8 cellular contexts compared by ENCODE assay signal in genomic region chr1:243851129-243851756, GRCh38. TPM values are rescaled to one million over a fixed set of nuclear protein-coding genes. Genes with fewer than 3 reads are reported as not detected.
DNase-seq lines count a peak whose midpoint lies in the region; TF ChIP-seq lines count a peak whose summit lies in the region.

No MANE protein-coding gene starts in this region.

- H3K4me3 ChIP-seq in OCI-LY1 (ENCODE audit: low read depth, low read length, poor library complexity, severe bottlenecking) (peak overlapping the region; percentile 66), endocrine pancreas (ENCODE audit: control insufficient read depth, insufficient read depth, low read length) (peak overlapping the region; percentile 94), neural cell (ENCODE audit: low read length) (peak overlapping the region; percentile 78)

- H3K27ac ChIP-seq in OCI-LY1 (ENCODE audit: low read depth, low read length, poor library complexity, severe bottlenecking) = no peak overlapping the region
- H3K27ac ChIP-seq in neural cell (ENCODE audit: low read length) = peak overlapping the region; percentile 72

- H3K4me3 Mint-ChIP-seq in activated T-cell treated with anti-CD3 and anti-CD28 coated beads, Interleukin-2, amount 50 U/mL, for 24 hours = peak overlapping the region; percentile 84

- H3K4me2 ChIP-seq in OCI-LY1 (ENCODE audit: low read length) = peak overlapping the region; percentile 74
- peak overlapping the region; percentile 95 for H3K4me2 ChIP-seq in neural cell (ENCODE audit: low read length)

- TF ChIP-seq EP300 in neural cell (conservative IDR thresholded peaks at IDR 0.05; ENCODE audit: poor library complexity, severe bottlenecking) = no peak

- H3K9me3 Mint-ChIP-seq in activated T-cell treated with anti-CD3 and anti-CD28 coated beads, Interleukin-2, amount 50 U/mL, for 24 hours = no peaks in the 10 kb centered on the region

- peaks cover 3% of the 10 kb centered on the region for H3K27me3 Mint-ChIP-seq in activated T-cell treated with anti-CD3 and anti-CD28 coated beads, Interleukin-2, amount 50 U/mL, for 24 hours

- no peak for TF ChIP-seq RAD21 in neural cell (conservative IDR thresholded peaks at IDR 0.05)

- H3K27me3 ChIP-seq in OCI-LY1 (ENCODE audit: insufficient read depth, low read length) (no peaks in the 10 kb centered on the region), endocrine pancreas (ENCODE audit: control insufficient read depth, insufficient read depth, low read length) (no peaks in the 10 kb centered on the region), neural cell (ENCODE audit: insufficient read depth, low read depth, low read length) (no peaks in the 10 kb centered on the region)

- no peak for TF ChIP-seq CTCF in OCI-LY1 (IDR thresholded peaks at IDR 0.05; ENCODE audit: low read length)
- no peak for TF ChIP-seq CTCF in neural cell (IDR thresholded peaks at IDR 0.05; ENCODE audit: poor library complexity, severe bottlenecking)

- H3K9ac ChIP-seq in OCI-LY1 (ENCODE audit: low read length) = peak overlapping the region; percentile 39; the same call in 1 of the 2 replicates
- H3K9ac ChIP-seq in endocrine pancreas (ENCODE audit: control insufficient read depth, insufficient read depth, low read length) = peak overlapping the region; percentile 83
- H3K9ac ChIP-seq in neural cell (ENCODE audit: low read length) = peak overlapping the region; percentile 75

- H3K36me3 ChIP-seq in OCI-LY1 (ENCODE audit: insufficient read depth, low read length) (no peaks in the 10 kb centered on the region), endocrine pancreas (ENCODE audit: control insufficient read depth, insufficient read depth, low read length) (no peaks in the 10 kb centered on the region), neural cell (ENCODE audit: insufficient read depth, low read length) (no peaks in the 10 kb centered on the region)

- H3K36me3 Mint-ChIP-seq in activated T-cell treated with anti-CD3 and anti-CD28 coated beads, Interleukin-2, amount 50 U/mL, for 24 hours (ENCODE audit: low read depth) = peaks cover 4% of the 10 kb centered on the region

- H3K4me1 ChIP-seq in OCI-LY1 (ENCODE audit: insufficient read depth, low read length, severe bottlenecking) (peaks cover 16% of the 10 kb centered on the region), endocrine pancreas (ENCODE audit: control insufficient read depth, insufficient read depth, low read length) (peaks cover 17% of the 10 kb centered on the region)

- H3K79me2 ChIP-seq in OCI-LY1 (ENCODE audit: insufficient read depth, low read length) (no peaks in the 10 kb centered on the region), neural cell (replicated peaks; ENCODE audit: insufficient read depth, low read length) (peaks cover 20% of the 10 kb centered on the region)

- H3K9me2 ChIP-seq in OCI-LY1 (ENCODE audit: low read depth, low read length) (no peaks in the 10 kb centered on the region), neural cell (ENCODE audit: insufficient read depth, low read length) (no peaks in the 10 kb centered on the region)

- no peaks in the 10 kb centered on the region for H3K9me3 ChIP-seq in OCI-LY1 (ENCODE audit: low read length)
- H3K9me3 ChIP-seq in endocrine pancreas (ENCODE audit: control insufficient read depth, low read length) = no peaks in the 10 kb centered on the region
- H3K9me3 ChIP-seq in neural cell (ENCODE audit: low read length) = no peaks in the 10 kb centered on the region

- no peak overlapping the region for H2AFZ ChIP-seq in OCI-LY1 (ENCODE audit: low read length)
- peak overlapping the region; percentile 71 for H2AFZ ChIP-seq in neural cell (ENCODE audit: low read depth, low read length)

- H3F3A ChIP-seq in OCI-LY1 (ENCODE audit: insufficient read depth, low read length) = no peaks in the 10 kb centered on the region
- no peaks in the 10 kb centered on the region for H3F3A ChIP-seq in neural cell (ENCODE audit: insufficient read depth, low read length, poor library complexity, severe bottlenecking)

- peak overlapping the region; percentile 94 for H3K27ac Mint-ChIP-seq in activated T-cell treated with anti-CD3 and anti-CD28 coated beads, Interleukin-2, amount 50 U/mL, for 24 hours

- H3K4me1 Mint-ChIP-seq in activated T-cell treated with anti-CD3 and anti-CD28 coated beads, Interleukin-2, amount 50 U/mL, for 24 hours (ENCODE audit: low read depth) = peaks cover 45% of the 10 kb centered on the region

- H4K20me1 ChIP-seq in OCI-LY1 (ENCODE audit: insufficient read depth, low read length) = no peaks in the 10 kb centered on the region
- H4K20me1 ChIP-seq in neural cell (ENCODE audit: insufficient read depth) = no peaks in the 10 kb centered on the region

- DNase-seq in activated T-cell treated with anti-CD3 and anti-CD28 coated beads, Interleukin-2, amount 50 U/mL, for 24 hours = no peak
- DNase-seq in activated T-cell treated with anti-CD3 and anti-CD28 coated beads for 4 hours = no peak
- no peak for DNase-seq in NCI-H1048 (lab: John Stamatoyannopoulos, UW)
- no peak for DNase-seq in stimulated activated CD4-positive, alpha-beta T cell treated with anti-CD3 and anti-CD28 coated beads, Interleukin-4, amount 100 ng/mL, for 24 hours
- DNase-seq in AG08395 (ENCODE audit: low spot score) = no peak

TF ChIP-seq in neural cell, 6 proteins besides CTCF, POLR2A, EP300 and RAD21:
- TF ChIP-seq MXI1 (conservative IDR thresholded peaks at IDR 0.05; ENCODE audit: poor library complexity, severe bottlenecking) (peak; percentile 69), SMC3 (conservative IDR thresholded peaks at IDR 0.05; ENCODE audit: poor library complexity) (no peak), EZH2 (IDR thresholded peaks at IDR 0.05; ENCODE audit: borderline replicate concordance, insufficient read depth, low read length, poor library complexity, severe bottlenecking) (no peak)

RNA-seq across cellular contexts. Expression of gene AKT3, which starts 1.2 kb away (rescaled TPM):
- 46.0 and 48.4 TPM in 2 replicates for polyA plus RNA-seq in neural cell
- 161 and 223 TPM in 2 replicates for polyA minus RNA-seq in neural cell
